In the genomic region with DNA sequence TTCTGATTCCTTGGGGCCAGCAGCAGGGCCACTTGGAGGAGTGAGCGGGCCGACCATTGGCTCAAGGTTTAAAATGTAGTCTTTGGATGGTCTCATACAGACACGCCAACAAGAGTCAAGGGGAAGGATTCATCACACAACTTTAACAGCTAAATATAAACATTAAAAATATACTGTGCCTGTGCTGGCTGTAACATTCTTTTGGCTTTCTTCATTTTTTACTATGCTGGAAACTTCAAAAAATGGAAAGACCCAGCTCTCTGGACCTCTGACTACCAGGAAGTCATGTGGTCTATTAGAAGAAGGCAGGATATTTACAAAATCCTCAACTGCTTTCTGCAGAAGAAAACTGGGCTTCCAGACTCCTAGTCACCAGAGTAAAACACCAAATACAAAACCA, we compare ENCODE assay signal across 19 cellular contexts.
"Had no signal": no experiment of that assay in that cellular context is flagged by ENCODE, and none has a peak within 500 bp of the region (broad histone marks: within the 10 kb centered on the region; RNA-seq: fewer than 3 reads in every experiment).

No MANE protein-coding gene starts in this region.

- H3K36me3 ChIP-seq: lower lobe of right lung, upper lobe of right lung had no signal

- H3K27me3 ChIP-seq: body of pancreas, upper lobe of right lung had no signal

- DNase-seq: activated CD4-positive, alpha-beta T cell treated with anti-CD3 and anti-CD28 coated beads for 1 hour; activated CD4-positive, alpha-beta T cell treated with anti-CD3 and anti-CD28 coated beads, Interleukin-2, amount 50 U/mL, for 48 hours; activated naive CD4-positive, alpha-beta T cell treated with anti-CD3 and anti-CD28 coated beads, Interleukin-2, amount 10 ng/mL, durations not matched to agents 7 days and 5 days; amniotic stem cell; body of pancreas; caudate nucleus; cortex of kidney; effector CD4-positive, alpha-beta T cell; foreskin melanocyte; head of caudate nucleus; left cardiac atrium; lower lobe of right lung; midbrain; posterior cingulate gyrus; stimulated activated CD4-positive, alpha-beta T cell treated with anti-CD3 and anti-CD28 coated beads, Interleukin-15, amount 100 ng/mL, for 24 hours; stimulated activated CD4-positive, alpha-beta T cell treated with anti-CD3 and anti-CD28 coated beads, Interleukin-4, amount 100 ng/mL, for 24 hours; stimulated activated naive CD4-positive, alpha-beta T cell treated with Interleukin-2 at 50 U/mL for 16 hours; T1000; upper lobe of right lung had no signal

- H3K9me3 ChIP-seq: lower lobe of right lung, upper lobe of right lung had no signal

- H3K27ac ChIP-seq: body of pancreas, lower lobe of right lung, upper lobe of right lung had no signal

- H3K4me3 ChIP-seq: body of pancreas, lower lobe of right lung, upper lobe of right lung had no signal

- ATAC-seq: body of pancreas, lower lobe of right lung, upper lobe of right lung had no signal
